In the genomic region with DNA sequence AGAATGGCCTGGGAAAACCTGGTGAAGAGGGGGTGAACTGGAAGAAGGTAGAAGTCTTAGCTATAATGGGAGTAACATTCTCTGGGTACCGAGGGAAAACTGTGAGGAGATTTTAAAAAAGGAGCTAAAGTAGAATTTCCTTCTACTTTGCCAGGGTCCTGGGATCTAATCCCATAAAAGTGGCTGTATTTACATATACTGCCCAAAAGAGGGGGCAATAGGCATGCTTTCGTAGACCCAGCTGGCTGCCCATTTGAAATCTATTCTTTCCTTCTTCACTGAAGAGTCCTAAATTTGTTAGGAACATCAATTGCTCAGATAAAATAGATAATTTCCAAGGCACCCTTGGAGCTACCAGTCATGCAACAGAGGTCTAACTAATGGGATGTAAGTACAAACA, we compare ENCODE assay signal across 8 cellular contexts.
DNase-seq lines count a peak whose midpoint lies in the region; ATAC-seq and TF ChIP-seq lines count a peak whose summit lies in the region.

No MANE protein-coding gene starts in this region.

- peak; percentile 74 for TF ChIP-seq CTCF in HFFc6 (IDR thresholded peaks at IDR 0.05)
- no peak for TF ChIP-seq CTCF in lower leg skin (IDR thresholded peaks at IDR 0.05)

- TF ChIP-seq POLR2A in lower leg skin (IDR thresholded peaks at IDR 0.05), result no peak

- DNase-seq in DMS 273 (lab: John Stamatoyannopoulos, UW; ENCODE audit: unreplicated experiment), result peak; percentile 52
- DNase-seq in DMS 273 treated with DMSO at 0.1 percent for 48 hours (lab: John Stamatoyannopoulos, UW), result no peak
- no peak for DNase-seq in HFFc6
- no peak for DNase-seq in activated naive CD8-positive, alpha-beta T cell treated with anti-CD3 and anti-CD28 coated beads, Interleukin-2, amount 10 ng/mL, durations not matched to agents 7 days and 5 days
- peak; percentile 63 to 73 for DNase-seq in lung microvascular endothelial cell (ENCODE audit: low read depth in 2 of 2)
- DNase-seq in lower leg skin (ENCODE audit: low spot score in 2 of 2), result no peak

- ATAC-seq in activated naive CD8-positive, alpha-beta T cell treated with anti-CD3 and anti-CD28 coated beads, Interleukin-2, amount 10 ng/mL, durations not matched to agents 7 days and 5 days (ENCODE audit: low read depth), result no peak
- ATAC-seq in HG03571 (IDR thresholded peaks at IDR 0.05; ENCODE audit: unreplicated experiment) (no peak), HG02759 (IDR thresholded peaks at IDR 0.05; ENCODE audit: unreplicated experiment) (no peak)

- no peak overlapping the region for H3K4me3 ChIP-seq in lower leg skin (ENCODE audit: low read depth, poor library complexity, severe bottlenecking)

- H3K4me1 Mint-ChIP-seq in HFFc6 (ENCODE audit: low read depth), result peaks cover 6% of the 10 kb centered on the region; the same call in 1 of the 2 replicates
- no peaks in the 10 kb centered on the region for H3K4me1 Mint-ChIP-seq in activated naive CD8-positive, alpha-beta T cell treated with anti-CD3 and anti-CD28 coated beads, Interleukin-2, amount 10 ng/mL, durations not matched to agents 7 days and 5 days

- whole genome bisulfite sequencing in lower leg skin, 2 donors, result 79 to 97% methylated on average over 2 of the region's 2 CpGs

- no peaks in the 10 kb centered on the region for H3K27me3 Mint-ChIP-seq in HFFc6 (ENCODE audit: insufficient read depth)
- H3K27me3 Mint-ChIP-seq in activated naive CD8-positive, alpha-beta T cell treated with anti-CD3 and anti-CD28 coated beads, Interleukin-2, amount 10 ng/mL, durations not matched to agents 7 days and 5 days, result no peaks in the 10 kb centered on the region

- intact Hi-C loops in lower leg skin (cut with DNase I; ENCODE audit: low total_unique reads), result no loop called here

- H3K27ac Mint-ChIP-seq in HFFc6, result no peak overlapping the region
- peak overlapping the region; percentile 54 for H3K27ac Mint-ChIP-seq in activated naive CD8-positive, alpha-beta T cell treated with anti-CD3 and anti-CD28 coated beads, Interleukin-2, amount 10 ng/mL, durations not matched to agents 7 days and 5 days

- POLR2A ChIA-PET in activated naive CD8-positive, alpha-beta T cell treated with anti-CD3 and anti-CD28 coated beads, Interleukin-2, amount 10 ng/mL, durations not matched to agents 7 days and 5 days (lab: Charles Lee), result no interaction called here

- no peaks in the 10 kb centered on the region; the same call in 1 of the 2 replicates for H3K36me3 Mint-ChIP-seq in HFFc6 (ENCODE audit: low read depth)
- H3K36me3 Mint-ChIP-seq in activated naive CD8-positive, alpha-beta T cell treated with anti-CD3 and anti-CD28 coated beads, Interleukin-2, amount 10 ng/mL, durations not matched to agents 7 days and 5 days, result peaks cover 9% of the 10 kb centered on the region

- no peaks in the 10 kb centered on the region for H3K9me3 Mint-ChIP-seq in HFFc6
- no peaks in the 10 kb centered on the region for H3K9me3 Mint-ChIP-seq in activated naive CD8-positive, alpha-beta T cell treated with anti-CD3 and anti-CD28 coated beads, Interleukin-2, amount 10 ng/mL, durations not matched to agents 7 days and 5 days

- no peak overlapping the region for H3K4me3 Mint-ChIP-seq in HFFc6
- H3K4me3 Mint-ChIP-seq in activated naive CD8-positive, alpha-beta T cell treated with anti-CD3 and anti-CD28 coated beads, Interleukin-2, amount 10 ng/mL, durations not matched to agents 7 days and 5 days, result no peak overlapping the region

Comparison
In these comparisons a context has a peak if more than half of its experiments do, and no peak if none do; other contexts are left out.
1. DNase-seq: peak in DMS 273 (single experiment) and lung microvascular endothelial cell (2 of 2); none in DMS 273 treated with DMSO at 0.1 percent for 48 hours (single experiment), HFFc6 (single experiment), activated naive CD8-positive, alpha-beta T cell treated with anti-CD3 and anti-CD28 coated beads, Interleukin-2, amount 10 ng/mL, durations not matched to agents 7 days and 5 days (single experiment) and lower leg skin (0 of 2).